ENCODE assay signal across 10 cellular contexts in genomic region chr11:60971520-60971919, GRCh38. TPM values are rescaled to one million over a fixed set of nuclear protein-coding genes. Genes with fewer than 3 reads are reported as not detected.
DNase-seq lines count a peak whose midpoint lies in the region; ATAC-seq, FAIRE-seq and TF ChIP-seq lines count a peak whose summit lies in the region.
"Had no signal": no experiment of that assay in that cellular context is flagged by ENCODE, and none has a peak within 500 bp of the region (broad histone marks: within the 10 kb centered on the region; RNA-seq: fewer than 3 reads in every experiment).

CD6 (plus strand) TSS chr11:60971680; CDS start chr11:60971866, 186 bp downstream.

- no peak within 1 kb of the TSS for H4K91ac ChIP-seq in H9 (ENCODE audit: insufficient read length, low read depth, low read length)

- no peaks in the 10 kb centered on the region for H3K79me1 ChIP-seq in H9 (ENCODE audit: insufficient read depth, low read depth, low read length, poor library complexity, severe bottlenecking)

- H3K4ac ChIP-seq in H9 (ENCODE audit: low read depth, low read length), result no peak within 1 kb of the TSS

- H2BK120ac ChIP-seq in H9 (ENCODE audit: low read depth, low read length, poor library complexity, severe bottlenecking), result no peak within 1 kb of the TSS

- H2AFZ ChIP-seq in H9 (ENCODE audit: low read length), result no peak within 1 kb of the TSS

- DNase-seq in GM12891 (ENCODE audit: insufficient read length, low spot score), result no peak
- DNase-seq in activated CD4-positive, alpha-beta T cell treated with anti-CD3 and anti-CD28 coated beads for 4 hours, result peak; percentile 66 to 68
- DNase-seq in activated naive CD8-positive, alpha-beta T cell treated with anti-CD3 and anti-CD28 coated beads, Interleukin-2, amount 10 ng/mL, durations not matched to agents 7 days and 5 days, result peak; percentile 73
- peak; percentile 42 for DNase-seq in stimulated activated CD8-positive, alpha-beta memory T cell treated with anti-CD3 and anti-CD28 coated beads, Interleukin-12 subunit alpha, Interleukin-12 subunit beta, amount 100 ng/mL, for 1 hour (ENCODE audit: low read depth)
- no peak for DNase-seq in KG1 (lab: John Stamatoyannopoulos, UW)
- DNase-seq in H9, result no peak
- DNase-seq: MG63 had no signal

- H3K27me3 Mint-ChIP-seq in activated naive CD8-positive, alpha-beta T cell treated with anti-CD3 and anti-CD28 coated beads, Interleukin-2, amount 10 ng/mL, durations not matched to agents 7 days and 5 days, result peaks cover 3% of the 10 kb centered on the region
- peaks cover 26% of the 10 kb centered on the region for H3K27me3 Mint-ChIP-seq in H9 (ENCODE audit: low read depth)

- H2BK15ac ChIP-seq in H9 (ENCODE audit: low read depth, low read length), result no peak within 1 kb of the TSS

- no peak within 1 kb of the TSS for H3K23ac ChIP-seq in H9 (ENCODE audit: insufficient read length, low read depth, low read length)

- H3K79me2 ChIP-seq in H9 (ENCODE audit: insufficient read depth, low read length), result no peaks in the 10 kb centered on the region

- no peak within 1 kb of the TSS for H3K9ac ChIP-seq in H9 (ENCODE audit: extremely low read depth, insufficient read length, low read length)

- no peak within 1 kb of the TSS for H3K27ac ChIP-seq in H9 (ENCODE audit: insufficient read length, low read depth, low read length)

- no peak within 1 kb of the TSS for H3K14ac ChIP-seq in H9 (ENCODE audit: insufficient read depth, low read length)

- POLR2A ChIA-PET in activated naive CD8-positive, alpha-beta T cell treated with anti-CD3 and anti-CD28 coated beads, Interleukin-2, amount 10 ng/mL, durations not matched to agents 7 days and 5 days (lab: Charles Lee), result interaction anchor here (0.5 to 3.0 kb wide), 11 partner anchors 18 to 661 kb away, joined by 3 to 13 read pairs (median 3); partner anchors contain the start of genes SLC15A3 and VPS37C

- peaks cover 5% of the 10 kb centered on the region for H3K9me3 Mint-ChIP-seq in activated naive CD8-positive, alpha-beta T cell treated with anti-CD3 and anti-CD28 coated beads, Interleukin-2, amount 10 ng/mL, durations not matched to agents 7 days and 5 days
- peaks cover 12 to 22% of the 10 kb centered on the region in 2 experiments for H3K9me3 Mint-ChIP-seq in H9

- no peak within 1 kb of the TSS for H2AK5ac ChIP-seq in H9 (ENCODE audit: insufficient read length, low read length)

- H4K8ac ChIP-seq in H9 (replicated peaks; ENCODE audit: insufficient read length, low read depth, low read length), result no peak within 1 kb of the TSS

- H4K20me1 ChIP-seq in H9 (ENCODE audit: control insufficient read depth, insufficient read depth, insufficient read length), result no peaks in the 10 kb centered on the region

- H2BK20ac ChIP-seq in H9 (ENCODE audit: low read depth, low read length, poor library complexity, severe bottlenecking), result no peak within 1 kb of the TSS

- H2BK5ac ChIP-seq in H9 (ENCODE audit: insufficient read length, low read length), result no peak within 1 kb of the TSS

- H3K56ac ChIP-seq in H9 (ENCODE audit: insufficient read length, low read depth, low read length), result no peak within 1 kb of the TSS

- H3K9me3 ChIP-seq in H9 (ENCODE audit: control insufficient read depth, low read depth, low read length), result no peaks in the 10 kb centered on the region

- peak within 1 kb of the TSS; percentile 87 for H3K4me3 Mint-ChIP-seq in activated naive CD8-positive, alpha-beta T cell treated with anti-CD3 and anti-CD28 coated beads, Interleukin-2, amount 10 ng/mL, durations not matched to agents 7 days and 5 days
- no peak within 1 kb of the TSS for H3K4me3 Mint-ChIP-seq in H9
- H3K4me3 Mint-ChIP-seq: neural crest cell had no signal

- no peak for TF ChIP-seq POLR2A in GM12891 (IDR thresholded peaks at IDR 0.05; ENCODE audit: low read depth, low read length)

- no peak for TF ChIP-seq CTCF in H9 (conservative IDR thresholded peaks at IDR 0.05)

- no peak within 1 kb of the TSS for H4K5ac ChIP-seq in H9 (ENCODE audit: insufficient read length, low read depth, low read length)

- H3K4me1 ChIP-seq in H9 (ENCODE audit: insufficient read depth, low read length), result no peaks in the 10 kb centered on the region

- H3K4me1 Mint-ChIP-seq in activated naive CD8-positive, alpha-beta T cell treated with anti-CD3 and anti-CD28 coated beads, Interleukin-2, amount 10 ng/mL, durations not matched to agents 7 days and 5 days, result peaks cover 36% of the 10 kb centered on the region
- no peaks in the 10 kb centered on the region for H3K4me1 Mint-ChIP-seq in H9

- no CpG with 5 or more reads among the region's 16 CpGs for WGBS in H9 (ENCODE audit: extremely low coverage, insufficient read length, low lambda C conversion rate)

- no peak within 1 kb of the TSS for H3K4me2 ChIP-seq in H9 (ENCODE audit: insufficient read depth, insufficient read length, low read length)

- H3K23me2 ChIP-seq in H9 (ENCODE audit: insufficient read length, low read depth, low read length, poor library complexity, severe bottlenecking), result no peaks in the 10 kb centered on the region

- FAIRE-seq in GM12891 (lab: Jason Lieb, UNC), result peak; percentile 93

- no peaks in the 10 kb centered on the region for H3K27me3 ChIP-seq in H9 (ENCODE audit: insufficient read depth, low read length)
- H3K27me3 ChIP-seq: MG63 had no signal

- H3K27ac Mint-ChIP-seq in activated naive CD8-positive, alpha-beta T cell treated with anti-CD3 and anti-CD28 coated beads, Interleukin-2, amount 10 ng/mL, durations not matched to agents 7 days and 5 days, result peak within 1 kb of the TSS; percentile 97
- no peak within 1 kb of the TSS; a peak in 1 of 7 replicates for H3K27ac Mint-ChIP-seq in H9

- peak; percentile 77 for ATAC-seq in activated naive CD8-positive, alpha-beta T cell treated with anti-CD3 and anti-CD28 coated beads, Interleukin-2, amount 10 ng/mL, durations not matched to agents 7 days and 5 days (ENCODE audit: low read depth)
- ATAC-seq in GM18502 (IDR thresholded peaks at IDR 0.05; ENCODE audit: poor library complexity, unreplicated experiment) (no peak), HG03378 (IDR thresholded peaks at IDR 0.05; ENCODE audit: unreplicated experiment) (no peak)

- no peak within 1 kb of the TSS for H3T11ph ChIP-seq in H9 (ENCODE audit: low read length)

- H3K18ac ChIP-seq in H9 (ENCODE audit: insufficient read length, low read depth, low read length), result no peak within 1 kb of the TSS

- peaks cover 31% of the 10 kb centered on the region for H3K36me3 Mint-ChIP-seq in activated naive CD8-positive, alpha-beta T cell treated with anti-CD3 and anti-CD28 coated beads, Interleukin-2, amount 10 ng/mL, durations not matched to agents 7 days and 5 days
- H3K36me3 Mint-ChIP-seq in H9 (ENCODE audit: insufficient read depth in 1 of 3, low read depth in 3 of 3), result peaks cover 0 to 7% (median 6%) of the 10 kb centered on the region in 3 experiments; a peak in 5 of 7 replicates

- no peak within 1 kb of the TSS for H2BK12ac ChIP-seq in H9 (ENCODE audit: insufficient read length, low read depth, low read length)

TF ChIP-seq in GM12891, 5 proteins besides CTCF, POLR2A, EP300 and RAD21:
- TF ChIP-seq TAF1 (IDR thresholded peaks at IDR 0.05; ENCODE audit: low read depth, low read length), result no peak
- no peak for TF ChIP-seq POLR2AphosphoS5 (IDR thresholded peaks at IDR 0.05; ENCODE audit: low read depth, low read length)
- TF ChIP-seq SPI1 (IDR thresholded peaks at IDR 0.05; ENCODE audit: low read depth, low read length), result no peak
- TF ChIP-seq PAX5 (IDR thresholded peaks at IDR 0.05; ENCODE audit: insufficient read depth, low read length, severe bottlenecking), result no peak
- TF ChIP-seq POU2F2 (IDR thresholded peaks at IDR 0.05; ENCODE audit: low read depth, low read length), result no peak

RNA-seq across cellular contexts. Expression of gene CD6, which starts in this region (rescaled TPM):
- polyA plus RNA-seq in GM12891 (2012; ENCODE audit: low read depth, missing spikeins), result 5.0 TPM
- total RNA-seq in activated naive CD8-positive, alpha-beta T cell treated with anti-CD3 and anti-CD28 coated beads, Interleukin-2, amount 10 ng/mL, durations not matched to agents 7 days and 5 days, result 100 to 1,000 TPM; 274 to 285 TPM
- total RNA-seq in H9 (2021), result not detected in 2 replicates

Comparison
In these comparisons a context has a peak if more than half of its experiments do, and no peak if none do; other contexts are left out.
1. RNA of gene CD6 (total RNA-seq): 274 to 285 TPM in activated naive CD8-positive, alpha-beta T cell treated with anti-CD3 and anti-CD28 coated beads, Interleukin-2, amount 10 ng/mL, durations not matched to agents 7 days and 5 days; not detected in H9; every median in the first group is over 100 times any median in the second.
2. DNase-seq: peak in activated CD4-positive, alpha-beta T cell treated with anti-CD3 and anti-CD28 coated beads for 4 hours (2 of 2), activated naive CD8-positive, alpha-beta T cell treated with anti-CD3 and anti-CD28 coated beads, Interleukin-2, amount 10 ng/mL, durations not matched to agents 7 days and 5 days (single experiment) and stimulated activated CD8-positive, alpha-beta memory T cell treated with anti-CD3 and anti-CD28 coated beads, Interleukin-12 subunit alpha, Interleukin-12 subunit beta, amount 100 ng/mL, for 1 hour (single experiment); none in GM12891 (single experiment), KG1 (single experiment) and H9 (single experiment).